8 cellular contexts compared by ENCODE assay signal in the genomic region with DNA sequence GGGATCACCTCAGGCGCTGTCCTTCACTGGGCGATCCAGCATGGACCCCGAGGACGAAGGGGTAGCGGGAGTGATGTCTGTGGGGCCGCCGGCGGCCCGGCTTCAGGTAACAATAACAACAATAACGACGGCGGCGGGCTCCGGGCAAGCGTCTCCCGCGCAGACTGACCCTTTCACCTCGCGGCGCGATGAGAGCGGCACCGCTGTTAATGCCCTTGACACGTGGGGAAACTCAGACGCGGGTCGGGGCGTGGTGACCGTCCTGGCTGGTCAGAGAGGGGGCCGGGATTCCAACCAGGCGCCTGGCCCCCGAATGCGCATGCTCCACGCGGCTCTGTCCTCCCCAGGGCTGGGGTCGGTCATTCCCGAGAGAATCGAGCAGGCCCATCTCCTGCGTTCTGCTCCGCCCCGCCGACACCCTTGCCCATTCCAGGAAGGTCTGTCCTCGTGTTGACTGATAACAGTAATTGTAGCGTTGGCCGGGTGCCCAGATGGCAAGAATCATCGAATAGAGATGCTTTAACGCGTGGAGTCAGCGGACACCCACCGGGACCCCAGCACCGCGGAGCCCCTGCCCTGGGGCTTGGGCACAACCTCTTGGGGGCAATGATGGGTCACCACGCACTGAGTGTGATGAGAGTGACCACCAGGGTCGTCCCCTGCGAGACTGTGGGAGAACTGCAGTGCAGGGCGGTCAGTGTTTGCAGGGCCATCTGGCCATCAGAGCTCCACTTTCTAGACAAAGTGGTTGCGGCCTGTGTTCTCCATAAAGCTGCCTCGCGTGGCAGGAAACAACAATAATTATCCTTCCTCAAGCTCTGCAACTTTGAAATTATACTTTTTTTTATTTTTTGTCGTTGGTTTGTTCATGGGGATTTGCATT. TPM values are rescaled to one million over a fixed set of nuclear protein-coding genes. Genes with fewer than 3 reads are reported as not detected.
DNase-seq lines count a peak whose midpoint lies in the region; ATAC-seq and TF ChIP-seq lines count a peak whose summit lies in the region.

No MANE protein-coding gene starts in this region.

- no peak for TF ChIP-seq CTCF in GM12875 (IDR thresholded peaks at IDR 0.05; ENCODE audit: borderline replicate concordance, insufficient read depth, low read depth, low read length)
- TF ChIP-seq CTCF in epithelial cell of proximal tubule (conservative IDR thresholded peaks at IDR 0.05; ENCODE audit: low read depth, low read length), result no peak

- peak; percentile 10 for ATAC-seq in HG02938 (IDR thresholded peaks at IDR 0.05; ENCODE audit: unreplicated experiment)

- H3K4me3 ChIP-seq in GM12875 (ENCODE audit: low read depth, low read length) (peak overlapping the region; percentile 69), epithelial cell of proximal tubule (ENCODE audit: low read depth, low read length) (peak overlapping the region; percentile 77)

- DNase-seq in NCI-H345 (lab: John Stamatoyannopoulos, UW), result peak; percentile 48
- peak; percentile 42 for DNase-seq in activated CD8-positive, alpha-beta memory T cell treated with anti-CD3 and anti-CD28 coated beads, Interleukin-2, amount 50 U/mL, for 4 hours
- no peak for DNase-seq in epithelial cell of proximal tubule (ENCODE audit: low read depth)
- peak; percentile 13 for DNase-seq in middle frontal gyrus (ENCODE audit: extremely low spot score, low spot score)
- DNase-seq in stimulated activated CD8-positive, alpha-beta memory T cell treated with anti-CD3 and anti-CD28 coated beads, Interleukin-15, amount 100 ng/mL, for 4 hours (ENCODE audit: low read depth in 2 of 2), result peak; percentile 10 to 23
- no peak for DNase-seq in NCI-H128 (lab: John Stamatoyannopoulos, UW; ENCODE audit: unreplicated experiment)

RNA-seq across cellular contexts. Expression of a gene that starts 0.5 kb away (rescaled TPM):
- 4.2 and 4.5 TPM in 2 replicates for total RNA-seq in epithelial cell of proximal tubule

RNA-seq across cellular contexts. Expression of a gene that starts 25.9 kb away (rescaled TPM):
- 40.4 and 51.0 TPM in 2 replicates for total RNA-seq in epithelial cell of proximal tubule

RNA-seq across cellular contexts. Expression of a gene that starts 47.5 kb away (rescaled TPM):
- 1.3 and 1.9 TPM in 2 replicates for total RNA-seq in epithelial cell of proximal tubule

RNA-seq across cellular contexts. Expression of a gene that starts 50.6 kb away (rescaled TPM):
- total RNA-seq in epithelial cell of proximal tubule, result 54.5 and 58.9 TPM in 2 replicates

Comparison
In these comparisons a context has a peak if more than half of its experiments do, and no peak if none do; other contexts are left out.
1. DNase-seq: peak in NCI-H345 (single experiment), activated CD8-positive, alpha-beta memory T cell treated with anti-CD3 and anti-CD28 coated beads, Interleukin-2, amount 50 U/mL, for 4 hours (single experiment), middle frontal gyrus (single experiment) and stimulated activated CD8-positive, alpha-beta memory T cell treated with anti-CD3 and anti-CD28 coated beads, Interleukin-15, amount 100 ng/mL, for 4 hours (2 of 2); none in epithelial cell of proximal tubule (single experiment) and NCI-H128 (single experiment).